ENCODE assay signal across 11 cellular contexts in the genomic region with DNA sequence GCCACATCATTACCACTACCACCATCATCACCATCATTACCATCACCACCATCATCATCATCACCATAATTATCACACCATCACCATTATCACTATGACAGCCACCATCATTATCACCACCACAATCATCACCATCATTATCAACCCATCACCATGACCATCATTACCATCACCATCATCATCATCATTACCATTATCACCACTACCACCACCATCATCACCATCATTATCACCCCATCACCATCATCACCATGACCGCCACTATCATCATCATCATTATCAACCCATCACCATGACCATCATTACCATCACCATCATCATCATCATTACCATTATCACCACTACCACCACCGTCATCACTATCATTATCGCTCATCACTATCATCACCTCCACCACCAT. TPM values are rescaled to one million over a fixed set of nuclear protein-coding genes. Genes with fewer than 3 reads are reported as not detected.
DNase-seq lines count a peak whose midpoint lies in the region; FAIRE-seq and TF ChIP-seq lines count a peak whose summit lies in the region.
"Not testable (repeated sequence)": the region's sequence is repeated elsewhere in the genome, so short reads cannot be mapped to it uniquely, and the experiment has no call there.
"Had no signal": no experiment of that assay in that cellular context is flagged by ENCODE, and none has a peak within 500 bp of the region (broad histone marks: within the 10 kb centered on the region; RNA-seq: fewer than 3 reads in every experiment).

No MANE protein-coding gene starts in this region.

- H3K9me3 Mint-ChIP-seq in H9: not testable (repeated sequence)

- not testable (repeated sequence) for H3K9me3 ChIP-seq in H9 (ENCODE audit: control insufficient read depth, low read depth, low read length); H1 (ENCODE audit: insufficient read depth in 2 of 2, low read depth in 1 of 2, low read length in 1 of 2)

- not testable (repeated sequence) for H3K27me3 ChIP-seq in H9 (ENCODE audit: insufficient read depth, low read length); H1 (replicated peaks in 1 of 4; ENCODE audit: control insufficient read depth in 3 of 4, extremely low read depth in 1 of 4, insufficient read depth in 3 of 4, low read length in 3 of 4)

- not testable (repeated sequence) for H3K23ac ChIP-seq in H9 (ENCODE audit: insufficient read length, low read depth, low read length); H1 (ENCODE audit: insufficient read length)

- not testable (repeated sequence) for TF ChIP-seq RAD21 in H1 (IDR thresholded peaks at IDR 0.05 in 1 of 2, conservative IDR thresholded peaks at IDR 0.05 in 1 of 2; ENCODE audit: low read depth in 2 of 2, low read length in 2 of 2)

- TF ChIP-seq EP300 in H1 (IDR thresholded peaks at IDR 0.05; ENCODE audit: borderline replicate concordance in 1 of 2, low read depth in 2 of 2, low read length in 2 of 2): not testable (repeated sequence)

- H3K79me1 ChIP-seq in H9 (ENCODE audit: insufficient read depth, low read depth, low read length, poor library complexity, severe bottlenecking): not testable (repeated sequence)
- peaks cover 11% of the 10 kb centered on the region for H3K79me1 ChIP-seq in H1 (ENCODE audit: low read depth, low read length)

- H2BK20ac ChIP-seq in H9 (ENCODE audit: low read depth, low read length, poor library complexity, severe bottlenecking); H1 (ENCODE audit: low read length): not testable (repeated sequence)

- H3K27ac ChIP-seq in H9 (ENCODE audit: insufficient read length, low read depth, low read length); H1 (ENCODE audit: low read depth, low read length): not testable (repeated sequence)

- peaks cover 2 to 46% (median 27%) of the 10 kb centered on the region in 4 experiments; a peak in 7 of 8 replicates for H3K36me3 ChIP-seq in H1 (ENCODE audit: control insufficient read depth in 2 of 4, insufficient read depth in 4 of 4, low read length in 3 of 4)

- not testable (repeated sequence) for H3K9ac ChIP-seq in H9 (ENCODE audit: extremely low read depth, insufficient read length, low read length); H1 (replicated peaks in 1 of 4; ENCODE audit: extremely low read depth in 1 of 4, low read depth in 3 of 4, low read length in 3 of 4)

- not testable (repeated sequence) for H3K27me3 Mint-ChIP-seq in H9 (ENCODE audit: low read depth)

- H2BK120ac ChIP-seq in H9 (ENCODE audit: low read depth, low read length, poor library complexity, severe bottlenecking); H1 (replicated peaks; ENCODE audit: low read depth, low read length): not testable (repeated sequence)

- H4K8ac ChIP-seq in H9 (replicated peaks; ENCODE audit: insufficient read length, low read depth, low read length): peak overlapping the region; percentile 84
- not testable (repeated sequence) for H4K8ac ChIP-seq in H1 (ENCODE audit: extremely low read depth, insufficient read depth, low read length)

- peaks cover 12 to 28% (median 18%) of the 10 kb centered on the region in 3 experiments for H3K36me3 Mint-ChIP-seq in H9 (ENCODE audit: insufficient read depth in 1 of 3, low read depth in 3 of 3)

- FAIRE-seq in D721Med (lab: Jason Lieb, UNC): peak; percentile 81
- peak; percentile 97 for FAIRE-seq in HTR-8/SVneo (lab: Jason Lieb, UNC)
- not testable (repeated sequence) for FAIRE-seq in H1 (lab: Jason Lieb, UNC)
- FAIRE-seq in urothelium cell line (lab: Jason Lieb, UNC): peak; percentile 98

- not testable (repeated sequence) for H3K18ac ChIP-seq in H9 (ENCODE audit: insufficient read length, low read depth, low read length); H1 (ENCODE audit: extremely low read depth, low read length)

- peaks cover 0 to 10% of the 10 kb centered on the region in 2 experiments for H3K4me1 Mint-ChIP-seq in H9

- not testable (repeated sequence) for H3K79me2 ChIP-seq in H9 (ENCODE audit: insufficient read depth, low read length)
- peaks cover 0 to 25% of the 10 kb centered on the region in 2 experiments for H3K79me2 ChIP-seq in H1 (ENCODE audit: control insufficient read depth in 1 of 2, insufficient read depth in 2 of 2, low read length in 2 of 2)

- WGBS in H9 (ENCODE audit: extremely low coverage, insufficient read length, low lambda C conversion rate): 100% methylated on average over 2 of the region's 3 CpGs
- 82% methylated on average over 3 of the region's 3 CpGs; no CpG with 5 or more reads in 1 of the 2 experiments for WGBS in H1 (ENCODE audit: extremely low coverage in 1 of 2, insufficient coverage in 1 of 2, insufficient read length in 1 of 2, insufficient replicate concordance in 2 of 2, low coverage in 1 of 2, low lambda C conversion rate in 2 of 2, missing lambda C conversion rate in 1 of 2), 2 experiments

- not testable (repeated sequence) for H3K4ac ChIP-seq in H9 (ENCODE audit: low read depth, low read length); H1 (replicated peaks; ENCODE audit: insufficient read length, low read depth, low read length)

- peak overlapping the region; percentile 9 for H4K5ac ChIP-seq in H9 (ENCODE audit: insufficient read length, low read depth, low read length)
- H4K5ac ChIP-seq in H1 (ENCODE audit: insufficient read length, low read depth, low read length): not testable (repeated sequence)

- not testable (repeated sequence) for H3K4me3 Mint-ChIP-seq in H9

- not testable (repeated sequence) for H2BK12ac ChIP-seq in H9 (ENCODE audit: insufficient read length, low read depth, low read length); H1 (ENCODE audit: low read depth, low read length)

- H3K4me3 ChIP-seq in H1 (ENCODE audit: extremely low read depth in 1 of 4, insufficient read depth in 2 of 4, low read depth in 3 of 4, low read length in 4 of 4): not testable (repeated sequence)

- DNase-seq in D721Med (ENCODE audit: insufficient read length, low spot score); H9; HTR-8/SVneo (ENCODE audit: insufficient read length, low spot score); H1 (ENCODE audit: low read depth in 1 of 2, low spot score in 2 of 2); urothelium cell line (ENCODE audit: low spot score): not testable (repeated sequence)

- H3T11ph ChIP-seq in H9 (ENCODE audit: low read length): not testable (repeated sequence)

- not testable (repeated sequence) for H2AFZ ChIP-seq in H9 (ENCODE audit: low read length); H1 (ENCODE audit: low read length)

- H2BK15ac ChIP-seq in H9 (ENCODE audit: low read depth, low read length); H1 (ENCODE audit: low read length): not testable (repeated sequence)

- H3K4me2 ChIP-seq in H9 (ENCODE audit: insufficient read depth, insufficient read length, low read length); H1 (ENCODE audit: insufficient read depth in 1 of 2, low read depth in 2 of 2, low read length in 2 of 2): not testable (repeated sequence)

- H4K91ac ChIP-seq in H9 (ENCODE audit: insufficient read length, low read depth, low read length); H1 (replicated peaks; ENCODE audit: insufficient read length, low read length): not testable (repeated sequence)

- H3K23me2 ChIP-seq in H9 (ENCODE audit: insufficient read length, low read depth, low read length, poor library complexity, severe bottlenecking): not testable (repeated sequence)
- H3K23me2 ChIP-seq in H1 (ENCODE audit: low read depth, low read length): peaks cover 13% of the 10 kb centered on the region; the same call in 1 of the 2 replicates

- TF ChIP-seq CTCF in D721Med (IDR thresholded peaks at IDR 0.05; ENCODE audit: insufficient read depth, missing control alignments); H9 (conservative IDR thresholded peaks at IDR 0.05); H1 (IDR thresholded peaks at IDR 0.05; ENCODE audit: control extremely low read depth in 1 of 3, insufficient read depth in 1 of 3, low read depth in 1 of 3, low read length in 3 of 3): not testable (repeated sequence)

- POLR2A ChIA-PET in H1 (lab: Charles Lee; ENCODE audit: partially characterized antibody): not testable (repeated sequence)

- H3K4me1 ChIP-seq in H9 (ENCODE audit: insufficient read depth, low read length); H1 (replicated peaks in 1 of 4; ENCODE audit: control insufficient read depth in 3 of 4, insufficient read depth in 4 of 4, low read length in 3 of 4): not testable (repeated sequence)

- H3K14ac ChIP-seq in H9 (ENCODE audit: insufficient read depth, low read length); H1 (ENCODE audit: insufficient read length): not testable (repeated sequence)

- not testable (repeated sequence) for H2BK5ac ChIP-seq in H9 (ENCODE audit: insufficient read length, low read length); H1 (ENCODE audit: low read depth, low read length)

- H4K20me1 ChIP-seq in H9 (ENCODE audit: control insufficient read depth, insufficient read depth, insufficient read length): not testable (repeated sequence)
- H4K20me1 ChIP-seq in H1 (replicated peaks in 1 of 2; ENCODE audit: control insufficient read depth in 1 of 2, insufficient read depth in 2 of 2, low read length in 2 of 2): peaks cover 5 to 29% of the 10 kb centered on the region in 2 experiments

- not testable (repeated sequence) for H3K27ac Mint-ChIP-seq in H9

- H3K56ac ChIP-seq in H9 (ENCODE audit: insufficient read length, low read depth, low read length): not testable (repeated sequence)
- peak overlapping the region; percentile 90 for H3K56ac ChIP-seq in H1 (replicated peaks; ENCODE audit: insufficient read length, low read depth, low read length)

- CTCF ChIA-PET in H1 (lab: Charles Lee; ENCODE audit: partially characterized antibody): interaction anchor here (0.9 kb wide), 1 partner anchor 12 kb away, joined by 3 read pairs; no protein-coding TSS in a partner anchor

- TF ChIP-seq POLR2A in H1 (IDR thresholded peaks at IDR 0.05; ENCODE audit: control extremely low read depth in 1 of 2, low read depth in 2 of 2, low read length in 2 of 2): not testable (repeated sequence)

- H2AK5ac ChIP-seq in H9 (ENCODE audit: insufficient read length, low read length); H1 (ENCODE audit: low read depth, low read length): not testable (repeated sequence)

RNA-seq across cellular contexts. Expression of gene CRMP1, which starts 36.5 kb away (rescaled TPM):
- total RNA-seq in H9 (2021): 71.6 and 73.1 TPM in 2 replicates
- total RNA-seq in H1 (2021; fragmentation: NEBNext Ultra II Directional; extraction: Animal tissue kit (Norgen Biotek cat#: 25700)): 117 and 120 TPM in 2 replicates
- 131 and 137 TPM in 2 replicates for polyA plus RNA-seq in H1 (2011; rRNA removed)
- polyA plus RNA-seq in H1 (2011; cell fraction: cytosol; rRNA removed): 121 TPM
- 117 TPM for polyA plus RNA-seq in H1 (2011; cell fraction: nucleus; rRNA removed)
- polyA plus RNA-seq in H1 (2012, experiment 1 of 2): 104 to 147 TPM (median 135 TPM) in 4 replicates
- 125 TPM for polyA plus RNA-seq in H1 (2012, experiment 2 of 2)
- polyA plus RNA-seq in H1 (2013, experiment 1 of 2): 92.2 TPM
- 91.3 TPM for polyA plus RNA-seq in H1 (2013, experiment 2 of 2)
- polyA minus RNA-seq in H1 (2011; rRNA and poly(A)+ RNA removed): 101 and 107 TPM in 2 replicates
- polyA minus RNA-seq in H1 (2011; cell fraction: cytosol; rRNA and poly(A)+ RNA removed): 75.3 TPM
- polyA minus RNA-seq in H1 (2011; cell fraction: nucleus; rRNA and poly(A)+ RNA removed): 50.6 TPM
- total RNA-seq: B cell; Caco-2; Calu3; CD4-positive, alpha-beta T cell; CD8-positive, alpha-beta T cell; G401 had no signal
